In the genomic region with DNA sequence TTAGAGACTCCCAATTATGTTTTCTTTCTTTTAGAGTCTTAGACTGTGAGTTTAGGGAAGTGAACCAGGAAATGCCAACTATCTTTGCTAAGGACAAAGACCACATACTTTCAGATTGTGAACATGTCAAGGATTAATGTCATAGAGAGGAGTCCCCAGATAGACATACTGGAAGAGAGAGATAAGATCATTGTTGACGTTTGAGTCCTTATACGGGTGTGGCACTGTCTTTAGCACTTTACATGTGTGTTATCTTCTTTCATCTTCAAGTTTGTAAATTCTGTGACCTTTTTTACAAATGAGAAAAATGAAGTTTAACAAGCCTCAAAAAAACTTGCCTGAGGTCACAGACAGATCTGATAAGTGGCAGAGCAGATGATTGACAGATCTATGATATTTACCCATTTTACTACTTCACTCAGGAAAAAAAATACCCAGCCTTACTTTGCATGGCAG, we compare ENCODE assay signal across 18 cellular contexts. TPM values are rescaled to one million over a fixed set of nuclear protein-coding genes. Genes with fewer than 3 reads are reported as not detected.
DNase-seq lines count a peak whose midpoint lies in the region; ATAC-seq, FAIRE-seq and TF ChIP-seq lines count a peak whose summit lies in the region.
"Had no signal": no experiment of that assay in that cellular context is flagged by ENCODE, and none has a peak within 500 bp of the region (broad histone marks: within the 10 kb centered on the region; RNA-seq: fewer than 3 reads in every experiment).

No MANE protein-coding gene starts in this region.

- TF ChIP-seq EP300 in K562 (IDR thresholded peaks at IDR 0.05; ENCODE audit: low read length) = no peak

- H3K9me2 ChIP-seq in OCI-LY7 (ENCODE audit: insufficient read depth, low read length) = no peaks in the 10 kb centered on the region

- in situ Hi-C loops in K562 (cut with MboI) = no loop called here

- peaks cover 8% of the 10 kb centered on the region for H3K4me1 ChIP-seq in OCI-LY7 (ENCODE audit: insufficient read depth, low read length, poor library complexity, severe bottlenecking)
- peaks cover 0 to 10% of the 10 kb centered on the region in 2 experiments; a peak in 3 of 5 replicates for H3K4me1 ChIP-seq in K562 (replicated peaks in 1 of 2; ENCODE audit: control insufficient read depth in 2 of 2, insufficient read depth in 2 of 2, low read length in 2 of 2)
- no peaks in the 10 kb centered on the region for H3K4me1 ChIP-seq in neural progenitor cell
- H3K4me1 ChIP-seq: body of pancreas, foreskin keratinocyte, tibial nerve had no signal

- peak overlapping the region; percentile 43 for H3K27ac Mint-ChIP-seq in activated naive CD8-positive, alpha-beta T cell
- H3K27ac Mint-ChIP-seq in activated naive CD8-positive, alpha-beta T cell treated with anti-CD3 and anti-CD28 coated beads for 36 hours = no peak overlapping the region
- no peak overlapping the region for H3K27ac Mint-ChIP-seq in neural progenitor cell
- H3K27ac Mint-ChIP-seq: memory B cell had no signal

- 0% methylated on average over 2 of the region's 2 CpGs for WGBS in K562 (ENCODE audit: insufficient coverage, low coverage, missing lambda C conversion rate)

- peak; percentile 58; the same call in 1 of the 3 replicates for ATAC-seq in K562
- ATAC-seq: body of pancreas, foreskin keratinocyte had no signal

- no peak for TF ChIP-seq CTCF in OCI-LY7 (conservative IDR thresholded peaks at IDR 0.05; ENCODE audit: low read length)
- no peak for TF ChIP-seq CTCF in K562 (IDR thresholded peaks at IDR 0.05 in 2 of 3, conservative IDR thresholded peaks at IDR 0.05 in 1 of 3; ENCODE audit: insufficient read depth in 2 of 3, low read depth in 1 of 3, low read length in 3 of 3)
- no peak for TF ChIP-seq CTCF in neural progenitor cell (IDR thresholded peaks at IDR 0.05)

- H3K27ac ChIP-seq in OCI-LY7 (ENCODE audit: low read depth, low read length, poor library complexity, severe bottlenecking) = no peak overlapping the region
- H3K27ac ChIP-seq in K562 (ENCODE audit: extremely low read depth, low read depth, low read length) = no peak overlapping the region
- H3K27ac ChIP-seq in neural progenitor cell = no peak overlapping the region
- H3K27ac ChIP-seq: body of pancreas, foreskin keratinocyte, ovary, tibial nerve had no signal

- no peaks in the 10 kb centered on the region for H3F3A ChIP-seq in neural progenitor cell (ENCODE audit: low read depth)

- no peak for TF ChIP-seq POLR2A in K562 (conservative IDR thresholded peaks at IDR 0.05)

- no peak for TF ChIP-seq RAD21 in K562 (CRISPR knock-in tag; conservative IDR thresholded peaks at IDR 0.05 in 1 of 2, IDR thresholded peaks at IDR 0.05 in 1 of 2)

- no peaks in the 10 kb centered on the region for H3K9me1 ChIP-seq in K562 (ENCODE audit: control insufficient read depth, insufficient read depth, low read length)

- H3K79me2 ChIP-seq in OCI-LY7 (ENCODE audit: insufficient read depth, low read depth, low read length) = no peaks in the 10 kb centered on the region
- no peaks in the 10 kb centered on the region for H3K79me2 ChIP-seq in K562 (ENCODE audit: control insufficient read depth, insufficient read depth, low read length)
- H3K79me2 ChIP-seq in neural progenitor cell (ENCODE audit: low read depth) = no peaks in the 10 kb centered on the region

- H4K20me1 ChIP-seq in OCI-LY7 (ENCODE audit: insufficient read depth, low read length) (no peaks in the 10 kb centered on the region), K562 (replicated peaks; ENCODE audit: control insufficient read depth, insufficient read depth, low read length) (no peaks in the 10 kb centered on the region), neural progenitor cell (ENCODE audit: low read depth) (no peaks in the 10 kb centered on the region)

- no peak overlapping the region for H3K4me3 Mint-ChIP-seq in activated naive CD8-positive, alpha-beta T cell
- no peak overlapping the region for H3K4me3 Mint-ChIP-seq in activated naive CD8-positive, alpha-beta T cell treated with anti-CD3 and anti-CD28 coated beads for 36 hours
- H3K4me3 Mint-ChIP-seq in neural progenitor cell = no peak overlapping the region
- H3K4me3 Mint-ChIP-seq: activated T-cell treated with anti-CD3 and anti-CD28 coated beads, Interleukin-2, amount 50 U/mL, for 4 hours; memory B cell had no signal

- DNase-seq in activated naive CD8-positive, alpha-beta T cell treated with anti-CD3 and anti-CD28 coated beads for 36 hours = no peak
- no peak for DNase-seq in OCI-LY7 (ENCODE audit: low spot score)
- DNase-seq in K562 (ENCODE audit: extremely low read depth in 1 of 4, low spot score in 3 of 4) = no peak
- no peak for DNase-seq in neural progenitor cell (ENCODE audit: low spot score)
- no peak for DNase-seq in NCI-H748 (lab: John Stamatoyannopoulos, UW; ENCODE audit: unreplicated experiment)
- no peak for DNase-seq in NCI-H1436 (lab: John Stamatoyannopoulos, UW)
- no peak for DNase-seq in NCI-H1105 (lab: John Stamatoyannopoulos, UW)
- DNase-seq: activated T-cell treated with anti-CD3 and anti-CD28 coated beads, Interleukin-2, amount 50 U/mL, for 4 hours; body of pancreas; DND-41; effector CD8-positive, alpha-beta T cell; foreskin keratinocyte; NCI-H187; ovary had no signal

- 0 out of 2 replicates have a peak overlapping the region, but pooled peaks have one; percentile 25 for H2AFZ ChIP-seq in OCI-LY7 (ENCODE audit: low read length)
- H2AFZ ChIP-seq in K562 (ENCODE audit: low read depth, low read length) = no peak overlapping the region
- H2AFZ ChIP-seq in neural progenitor cell (replicated peaks) = no peak overlapping the region

- 0 out of 2 replicates have a peak overlapping the region, but pooled peaks have one; percentile 33 for H3K4me2 ChIP-seq in OCI-LY7 (ENCODE audit: low read length)
- H3K4me2 ChIP-seq in K562 (ENCODE audit: insufficient read depth, low read length) = no peak overlapping the region; the same call in 1 of the 2 replicates
- no peak overlapping the region for H3K4me2 ChIP-seq in neural progenitor cell

- POLR2A ChIA-PET in OCI-LY7 (lab: Charles Lee) = no interaction called here
- POLR2A ChIA-PET in K562 (lab: Yijun Ruan, JAX) = no interaction called here

- no peaks in the 10 kb centered on the region for H3K36me3 Mint-ChIP-seq in activated naive CD8-positive, alpha-beta T cell
- H3K36me3 Mint-ChIP-seq in activated naive CD8-positive, alpha-beta T cell treated with anti-CD3 and anti-CD28 coated beads for 36 hours = no peaks in the 10 kb centered on the region
- no peaks in the 10 kb centered on the region for H3K36me3 Mint-ChIP-seq in neural progenitor cell
- H3K36me3 Mint-ChIP-seq: memory B cell had no signal

- intact Hi-C loops in OCI-LY7 (cut with micrococcal nuclease; ENCODE audit: unreplicated experiment) (no loop called here), K562 (cut with micrococcal nuclease) (no loop called here)

- H3K27me3 Mint-ChIP-seq in activated naive CD8-positive, alpha-beta T cell = no peaks in the 10 kb centered on the region
- no peaks in the 10 kb centered on the region for H3K27me3 Mint-ChIP-seq in activated naive CD8-positive, alpha-beta T cell treated with anti-CD3 and anti-CD28 coated beads for 36 hours
- peaks cover 5% of the 10 kb centered on the region for H3K27me3 Mint-ChIP-seq in neural progenitor cell (ENCODE audit: insufficient read depth, low read depth)
- H3K27me3 Mint-ChIP-seq: memory B cell had no signal

- no peaks in the 10 kb centered on the region for H3K36me3 ChIP-seq in OCI-LY7 (ENCODE audit: insufficient read depth, low read length)
- H3K36me3 ChIP-seq in K562 (ENCODE audit: control insufficient read depth, insufficient read depth, low read length) = no peaks in the 10 kb centered on the region
- no peaks in the 10 kb centered on the region for H3K36me3 ChIP-seq in neural progenitor cell
- H3K36me3 ChIP-seq: ovary, tibial nerve had no signal

- CTCF ChIA-PET in OCI-LY7 (lab: Charles Lee; ENCODE audit: unreplicated experiment) = no interaction called here
- CTCF ChIA-PET in K562 (lab: Yijun Ruan, JAX; ENCODE audit: low intra/inter-chr PET ratio) = no interaction called here

- FAIRE-seq in K562 (lab: Jason Lieb, UNC) = peak; percentile 52
- FAIRE-seq: GM12892 had no signal

- H3K4me1 Mint-ChIP-seq in activated naive CD8-positive, alpha-beta T cell (ENCODE audit: low read depth) = peaks cover 16% of the 10 kb centered on the region
- peaks cover 14% of the 10 kb centered on the region for H3K4me1 Mint-ChIP-seq in activated naive CD8-positive, alpha-beta T cell treated with anti-CD3 and anti-CD28 coated beads for 36 hours
- H3K4me1 Mint-ChIP-seq in neural progenitor cell = no peaks in the 10 kb centered on the region

- H3K9me3 ChIP-seq in OCI-LY7 (ENCODE audit: low read length) (no peaks in the 10 kb centered on the region), K562 (replicated peaks; ENCODE audit: control insufficient read depth, insufficient read depth, low read depth, low read length) (no peaks in the 10 kb centered on the region), neural progenitor cell (ENCODE audit: low read depth) (no peaks in the 10 kb centered on the region)
- H3K9me3 ChIP-seq: body of pancreas, ovary, tibial nerve had no signal

- no peaks in the 10 kb centered on the region for H3K9me3 Mint-ChIP-seq in activated naive CD8-positive, alpha-beta T cell (ENCODE audit: low read depth)
- no peaks in the 10 kb centered on the region for H3K9me3 Mint-ChIP-seq in activated naive CD8-positive, alpha-beta T cell treated with anti-CD3 and anti-CD28 coated beads for 36 hours
- H3K9me3 Mint-ChIP-seq in neural progenitor cell = no peaks in the 10 kb centered on the region
- H3K9me3 Mint-ChIP-seq: activated T-cell treated with anti-CD3 and anti-CD28 coated beads, Interleukin-2, amount 50 U/mL, for 4 hours; memory B cell had no signal

- no peak overlapping the region for H3K9ac ChIP-seq in K562 (ENCODE audit: insufficient read depth in 1 of 2, low read depth in 2 of 2, low read length in 2 of 2)
- H3K9ac ChIP-seq in neural progenitor cell = no peak overlapping the region

- H3K4me3 ChIP-seq in OCI-LY7 (ENCODE audit: low read depth, low read length, poor library complexity, severe bottlenecking) (no peak overlapping the region), K562 (no peak overlapping the region), neural progenitor cell (no peak overlapping the region)
- H3K4me3 ChIP-seq: body of pancreas, ovary, tibial nerve had no signal

- BruUV-seq in OCI-LY7 (replicated peaks; lab: Mats Ljungman, UMichigan) (no TSS peak), K562 (replicated peaks; lab: Mats Ljungman, UMichigan) (no TSS peak)

- H3K27me3 ChIP-seq in K562 (ENCODE audit: control insufficient read depth in 2 of 2, insufficient read depth in 2 of 2, low read length in 2 of 2) (no peaks in the 10 kb centered on the region), neural progenitor cell (no peaks in the 10 kb centered on the region)
- H3K27me3 ChIP-seq: body of pancreas, foreskin keratinocyte, ovary, tibial nerve had no signal

RNA-seq across cellular contexts. Expression of gene CXorf58, which starts 23.4 kb away (rescaled TPM):
- under 1 TPM in 1 of 2 experiments, not detected in 1; 0.24 TPM for total RNA-seq in activated naive CD8-positive, alpha-beta T cell treated with anti-CD3 and anti-CD28 coated beads for 36 hours
- not detected in 2 replicates for total RNA-seq in OCI-LY7 (2014; rRNA removed; shearing (Covaris generic))
- 0.46 TPM in 1 of 2 replicates, not detected in the other for total RNA-seq in OCI-LY7 (2022)
- total RNA-seq in K562 (2011; cell fraction: chromatin; rRNA removed; ENCODE audit: low replicate concordance) = not detected in 2 replicates
- total RNA-seq in K562 (2011; cell fraction: nucleolus; rRNA removed) = not detected in 2 replicates
- total RNA-seq in K562 (2011; cell fraction: nucleoplasm; rRNA removed) = not detected in 2 replicates
- total RNA-seq in K562 (2014; rRNA removed) = 0.12 and 0.27 TPM in 2 replicates
- 0.13 and 0.15 TPM in 2 replicates for total RNA-seq in K562 (2014; rRNA removed; fragmentation: Illumina TruSeq; extraction: Trizol)
- 0.25 TPM in 1 of 2 replicates, not detected in the other for total RNA-seq in K562 (2015; rRNA removed; fragmentation: Illumina TruSeq; extraction: Trizol)
- total RNA-seq in K562 (2021) = 0.25 TPM in 1 of 2 replicates, not detected in the other
- polyA plus RNA-seq in K562 (2011; rRNA removed) = 0.11 and 0.17 TPM in 2 replicates
- 0.12 TPM in 1 of 2 replicates, not detected in the other for polyA plus RNA-seq in K562 (2011; cell fraction: cytosol; rRNA removed)
- not detected in 2 replicates for polyA plus RNA-seq in K562 (2011; cell fraction: nucleus; rRNA removed)
- polyA plus RNA-seq in K562 (2012) = 0.08 TPM in 1 of 2 replicates, not detected in the other
- not detected in 2 replicates for polyA plus RNA-seq in K562 (2014; fragmentation: Illumina TruSeq; extraction: Trizol)
- under 1 TPM; 0.10 to 0.13 TPM for polyA plus RNA-seq in K562 (2014; fragmentation: Nextera tagmentation; extraction: Ambion mirVana)
- 0.26 TPM in 1 of 2 replicates, not detected in the other for polyA plus RNA-seq in K562 (2014; rRNA removed)
- polyA minus RNA-seq in K562 (2011; rRNA and poly(A)+ RNA removed) = 0.11 TPM in 1 of 2 replicates, not detected in the other
- polyA minus RNA-seq in K562 (2011; cell fraction: cytosol; rRNA and poly(A)+ RNA removed) = not detected in 2 replicates
- not detected in 2 replicates for polyA minus RNA-seq in K562 (2011; cell fraction: nucleus; rRNA and poly(A)+ RNA removed)
- total RNA-seq in neural progenitor cell (ENCODE audit: low replicate concordance) = not detected in 2 replicates

RNA-seq across cellular contexts. Expression of gene APOO, which starts 23.4 kb away (rescaled TPM):
- total RNA-seq in activated naive CD8-positive, alpha-beta T cell treated with anti-CD3 and anti-CD28 coated beads for 36 hours = 10 to 100 TPM; 31.7 to 38.5 TPM
- 11.2 and 18.1 TPM in 2 replicates for total RNA-seq in OCI-LY7 (2014; rRNA removed; shearing (Covaris generic))
- 17.5 and 25.7 TPM in 2 replicates for total RNA-seq in OCI-LY7 (2022)
- total RNA-seq in K562 (2011; cell fraction: chromatin; rRNA removed; ENCODE audit: low replicate concordance) = 16.2 and 19.7 TPM in 2 replicates
- total RNA-seq in K562 (2011; cell fraction: nucleolus; rRNA removed) = 11.2 and 12.5 TPM in 2 replicates
- total RNA-seq in K562 (2011; cell fraction: nucleoplasm; rRNA removed) = 18.0 and 23.3 TPM in 2 replicates
- 37.3 and 43.7 TPM in 2 replicates for total RNA-seq in K562 (2014; rRNA removed)
- 60.8 and 64.4 TPM in 2 replicates for total RNA-seq in K562 (2014; rRNA removed; fragmentation: Illumina TruSeq; extraction: Trizol)
- total RNA-seq in K562 (2015; rRNA removed; fragmentation: Illumina TruSeq; extraction: Trizol) = 56.9 and 59.7 TPM in 2 replicates
- 59.8 and 63.9 TPM in 2 replicates for total RNA-seq in K562 (2021)
- 55.2 and 67.3 TPM in 2 replicates for polyA plus RNA-seq in K562 (2011; rRNA removed)
- polyA plus RNA-seq in K562 (2011; cell fraction: cytosol; rRNA removed) = 34.2 and 35.9 TPM in 2 replicates
- polyA plus RNA-seq in K562 (2011; cell fraction: nucleus; rRNA removed) = 9.4 and 13.6 TPM in 2 replicates
- 78.6 and 89.2 TPM in 2 replicates for polyA plus RNA-seq in K562 (2012)
- 62.9 and 72.0 TPM in 2 replicates for polyA plus RNA-seq in K562 (2014; fragmentation: Illumina TruSeq; extraction: Trizol)
- polyA plus RNA-seq in K562 (2014; fragmentation: Nextera tagmentation; extraction: Ambion mirVana) = 10 to 100 TPM; 46.5 to 76.4 TPM
- 58.9 and 63.6 TPM in 2 replicates for polyA plus RNA-seq in K562 (2014; rRNA removed)
- 30.1 and 34.1 TPM in 2 replicates for polyA minus RNA-seq in K562 (2011; rRNA and poly(A)+ RNA removed)
- 4.8 and 11.5 TPM in 2 replicates for polyA minus RNA-seq in K562 (2011; cell fraction: cytosol; rRNA and poly(A)+ RNA removed)
- 6.3 and 8.2 TPM in 2 replicates for polyA minus RNA-seq in K562 (2011; cell fraction: nucleus; rRNA and poly(A)+ RNA removed)
- total RNA-seq in neural progenitor cell (ENCODE audit: low replicate concordance) = 44.2 and 81.0 TPM in 2 replicates
